1 cellular context compared by ENCODE assay signal in genomic region chr12:50222275-50222783, GRCh38.
TF ChIP-seq lines count a peak whose summit lies in the region.

No MANE protein-coding gene starts in this region.

TF ChIP-seq in K562, 482 proteins besides CTCF, POLR2A, EP300 and RAD21 (continued from another document):
- TF ChIP-seq, protein P1, sequence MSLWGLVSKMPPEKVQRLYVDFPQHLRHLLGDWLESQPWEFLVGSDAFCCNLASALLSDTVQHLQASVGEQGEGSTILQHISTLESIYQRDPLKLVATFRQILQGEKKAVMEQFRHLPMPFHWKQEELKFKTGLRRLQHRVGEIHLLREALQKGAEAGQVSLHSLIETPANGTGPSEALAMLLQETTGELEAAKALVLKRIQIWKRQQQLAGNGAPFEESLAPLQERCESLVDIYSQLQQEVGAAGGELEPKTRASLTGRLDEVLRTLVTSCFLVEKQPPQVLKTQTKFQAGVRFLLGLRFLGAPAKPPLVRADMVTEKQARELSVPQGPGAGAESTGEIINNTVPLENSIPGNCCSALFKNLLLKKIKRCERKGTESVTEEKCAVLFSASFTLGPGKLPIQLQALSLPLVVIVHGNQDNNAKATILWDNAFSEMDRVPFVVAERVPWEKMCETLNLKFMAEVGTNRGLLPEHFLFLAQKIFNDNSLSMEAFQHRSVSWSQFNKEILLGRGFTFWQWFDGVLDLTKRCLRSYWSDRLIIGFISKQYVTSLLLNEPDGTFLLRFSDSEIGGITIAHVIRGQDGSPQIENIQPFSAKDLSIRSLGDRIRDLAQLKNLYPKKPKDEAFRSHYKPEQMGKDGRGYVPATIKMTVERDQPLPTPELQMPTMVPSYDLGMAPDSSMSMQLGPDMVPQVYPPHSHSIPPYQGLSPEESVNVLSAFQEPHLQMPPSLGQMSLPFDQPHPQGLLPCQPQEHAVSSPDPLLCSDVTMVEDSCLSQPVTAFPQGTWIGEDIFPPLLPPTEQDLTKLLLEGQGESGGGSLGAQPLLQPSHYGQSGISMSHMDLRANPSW (CRISPR knock-in tag; IDR thresholded peaks at IDR 0.05) = no peak
- no peak for TF ChIP-seq NFIC (IDR thresholded peaks at IDR 0.05)
- TF ChIP-seq BRD4 (IDR thresholded peaks at IDR 0.05) = no peak
- TF ChIP-seq FOXK2 (conservative IDR thresholded peaks at IDR 0.05 in 1 of 2, IDR thresholded peaks at IDR 0.05 in 1 of 2; ENCODE audit: low read depth in 2 of 2) = peak; percentile 33 to 43; a peak in 2 of 4 replicates
- no peak for TF ChIP-seq ZNF830 (CRISPR knock-in tag; IDR thresholded peaks at IDR 0.05)
- no peak for TF ChIP-seq NR3C1 (CRISPR knock-in tag; IDR thresholded peaks at IDR 0.05)
- peak; percentile 46; the same call in 1 of the 2 replicates for TF ChIP-seq NFRKB (IDR thresholded peaks at IDR 0.05; ENCODE audit: low read depth)
